11 cellular contexts compared by ENCODE assay signal in genomic region chr19:47485210-47485609, GRCh38. TPM values are rescaled to one million over a fixed set of nuclear protein-coding genes. Genes with fewer than 3 reads are reported as not detected.
A peak's percentile ranks its signal among the peaks of the same experiment; 100 is the strongest.
DNase-seq lines count a peak whose midpoint lies in the region; ATAC-seq and TF ChIP-seq lines count a peak whose summit lies in the region.
"Had no signal": no experiment of that assay in that cellular context is flagged by ENCODE, and none has a peak within 500 bp of the region (broad histone marks: within the 10 kb centered on the region; RNA-seq: fewer than 3 reads in every experiment).

No MANE protein-coding gene starts in this region.

- ATAC-seq in GM19467 (IDR thresholded peaks at IDR 0.05; ENCODE audit: unreplicated experiment) = no peak

- H3K36me3 Mint-ChIP-seq in CD14-positive monocyte = peaks cover 27 to 30% of the 10 kb centered on the region in 2 donors

- H2AFZ ChIP-seq in mammary epithelial cell (ENCODE audit: low read depth, low read length) = no peak overlapping the region

- H4K20me1 ChIP-seq in mammary epithelial cell (ENCODE audit: insufficient read depth, low read length) = no peaks in the 10 kb centered on the region

- H3K4me3 Mint-ChIP-seq in CD14-positive monocyte = no peak overlapping the region

- no TSS peak for BruUV-seq in mammary epithelial cell (replicated peaks; lab: Mats Ljungman, UMichigan)

- H3K79me2 ChIP-seq in mammary epithelial cell (ENCODE audit: insufficient read depth, low read length) = no peaks in the 10 kb centered on the region

- H3K4me3 ChIP-seq in GM06990 (replicated peaks; ENCODE audit: low read depth, low read length) (peak overlapping the region; percentile 72), mammary epithelial cell (replicated peaks in 1 of 3; ENCODE audit: insufficient read depth in 1 of 3, low read depth in 2 of 3, low read length in 3 of 3) (peak overlapping the region; percentile 9 to 92 (median 73)), neutrophil (ENCODE audit: low read depth in 1 of 2, low read length in 1 of 2) (no peak overlapping the region)

- peak overlapping the region; percentile 89 for H3K4me2 ChIP-seq in mammary epithelial cell (ENCODE audit: insufficient read depth, low read depth, low read length)

- WGBS in mammary epithelial cell (ENCODE audit: low coverage, missing lambda C conversion rate) = 89% methylated on average over 6 of the region's 6 CpGs

- TF ChIP-seq CTCF in GM06990 (IDR thresholded peaks at IDR 0.05; ENCODE audit: insufficient read depth, low read length, poor library complexity, severe bottlenecking) = no peak
- TF ChIP-seq CTCF in mammary epithelial cell (conservative IDR thresholded peaks at IDR 0.05 in 1 of 2, IDR thresholded peaks at IDR 0.05 in 1 of 2; ENCODE audit: extremely low read depth in 1 of 2, insufficient read depth in 1 of 2, low read depth in 1 of 2, low read length in 2 of 2) = no peak
- no peak for TF ChIP-seq CTCF in neutrophil (IDR thresholded peaks at IDR 0.05)
- TF ChIP-seq CTCF in CD14-positive monocyte (IDR thresholded peaks at IDR 0.05) = no peak

- H3K27ac ChIP-seq in mammary epithelial cell (ENCODE audit: insufficient read depth, low read depth, low read length) = no peak overlapping the region
- H3K27ac ChIP-seq in neutrophil = peak overlapping the region; percentile 6

- no peaks in the 10 kb centered on the region for H3K27me3 ChIP-seq in GM06990 (replicated peaks; ENCODE audit: control insufficient read depth, insufficient read depth, low read length)
- H3K27me3 ChIP-seq in mammary epithelial cell (ENCODE audit: insufficient read depth, low read length) = no peaks in the 10 kb centered on the region
- H3K27me3 ChIP-seq in neutrophil = peaks cover 9% of the 10 kb centered on the region
- H3K27me3 ChIP-seq: Peyer's patch had no signal

- H3K4me1 ChIP-seq in mammary epithelial cell (ENCODE audit: insufficient read depth, low read length) (peaks cover 1% of the 10 kb centered on the region), neutrophil (ENCODE audit: control insufficient read depth in 1 of 2, insufficient read depth in 1 of 2, low read depth in 1 of 2, low read length in 1 of 2) (peaks cover 13 to 15% of the 10 kb centered on the region in 2 experiments)

- CTCF ChIA-PET in mammary epithelial cell (lab: Charles Lee; ENCODE audit: low non-redundant PET) = no interaction called here

- in situ Hi-C loops in mammary epithelial cell (cut with MboI; ENCODE audit: low sequenced_read_pairs in 2 of 2) = no loop called here

- peaks cover 3 to 5% (median 5%) of the 10 kb centered on the region in 3 donors for H3K27me3 Mint-ChIP-seq in CD14-positive monocyte (ENCODE audit: low read depth in 3 of 3)

- peak overlapping the region in 3 of 7 donors; percentile 1 to 45 (median 18) for H3K27ac Mint-ChIP-seq in CD14-positive monocyte

- peaks cover 32% of the 10 kb centered on the region for H3K4me1 Mint-ChIP-seq in CD14-positive monocyte

- H3K9ac ChIP-seq in mammary epithelial cell (ENCODE audit: insufficient read depth, low read length) = no peak overlapping the region

- dilution Hi-C loops in mammary epithelial cell (cut with HindIII; ENCODE audit: low sequenced_read_pairs) = no loop called here

- DNase-seq in GM06990 (ENCODE audit: extremely low read depth, insufficient read length) = no peak
- peak; percentile 38 for DNase-seq in NAMALWA (ENCODE audit: low spot score)
- no peak for DNase-seq in mammary epithelial cell
- no peak for DNase-seq in NOMO-1 treated with DMSO at 0.1 percent for 48 hours (lab: John Stamatoyannopoulos, UW; ENCODE audit: unreplicated experiment)
- DNase-seq in NCI-H1930 (lab: John Stamatoyannopoulos, UW) = no peak
- no peak for DNase-seq in CD14-positive monocyte (ENCODE audit: low spot score)
- DNase-seq: effector CD4-positive, alpha-beta T cell; NCI-H1105 had no signal

- intact Hi-C loops in mammary epithelial cell (cut with micrococcal nuclease) (no loop called here), CD14-positive monocyte (cut with micrococcal nuclease) (loop anchor here in 1 of 2 donors (2.0 kb wide), 1 partner anchor 30 kb away; the partner anchor contains the start of gene NAPA)

- H3K9me3 ChIP-seq in mammary epithelial cell (replicated peaks; ENCODE audit: insufficient read depth, low read length) = no peaks in the 10 kb centered on the region
- H3K9me3 ChIP-seq in neutrophil = no peaks in the 10 kb centered on the region
- H3K9me3 ChIP-seq: Peyer's patch had no signal

- H3K9me3 Mint-ChIP-seq in CD14-positive monocyte = peaks cover 0 to 3% (median 0%) of the 10 kb centered on the region in 7 donors

- H3K36me3 ChIP-seq in GM06990 (ENCODE audit: control insufficient read depth, insufficient read depth, low read length) = peaks cover 11% of the 10 kb centered on the region
- H3K36me3 ChIP-seq in mammary epithelial cell (ENCODE audit: insufficient read depth, low read length) = peaks cover 6% of the 10 kb centered on the region
- H3K36me3 ChIP-seq in neutrophil = peaks cover 33% of the 10 kb centered on the region

RNA-seq across cellular contexts. Expression of gene KPTN, which starts 1.2 kb away (rescaled TPM):
- 10 to 100 TPM in 1 of 2 donors, 1 to 10 TPM in 1; 1.5 to 10.8 TPM for total RNA-seq in mammary epithelial cell
- polyA plus RNA-seq in mammary epithelial cell = 8.1 TPM
- polyA minus RNA-seq in mammary epithelial cell = 30.4 TPM
- 1 to 10 TPM; 9.5 to 9.7 TPM for polyA plus RNA-seq in CD14-positive monocyte

RNA-seq across cellular contexts. Expression of gene SLC8A2, which starts 13.5 kb away (rescaled TPM):
- total RNA-seq in mammary epithelial cell = under 1 TPM; under 0.01 to 0.19 TPM
- polyA plus RNA-seq in mammary epithelial cell = 0.07 TPM
- not detected for polyA minus RNA-seq in mammary epithelial cell
- polyA plus RNA-seq in CD14-positive monocyte = not detected

RNA-seq across cellular contexts. Expression of gene NAPA, which starts 29.7 kb away (rescaled TPM):
- 10 to 100 TPM; 46.0 to 70.7 TPM for total RNA-seq in mammary epithelial cell
- 78.6 TPM for polyA plus RNA-seq in mammary epithelial cell
- 91.8 TPM for polyA minus RNA-seq in mammary epithelial cell
- polyA plus RNA-seq in CD14-positive monocyte = 100 to 1,000 TPM in 1 of 2 donors, 10 to 100 TPM in 1; 77.5 to 111 TPM

Comparison
In these comparisons a context has a peak if more than half of its experiments do, and no peak if none do; other contexts are left out.
1. H3K4me3 ChIP-seq: peak in GM06990 (single experiment) and mammary epithelial cell (3 of 3); none in neutrophil (0 of 2).